Comparison of ENCODE assay signal across 19 cellular contexts in the genomic region with DNA sequence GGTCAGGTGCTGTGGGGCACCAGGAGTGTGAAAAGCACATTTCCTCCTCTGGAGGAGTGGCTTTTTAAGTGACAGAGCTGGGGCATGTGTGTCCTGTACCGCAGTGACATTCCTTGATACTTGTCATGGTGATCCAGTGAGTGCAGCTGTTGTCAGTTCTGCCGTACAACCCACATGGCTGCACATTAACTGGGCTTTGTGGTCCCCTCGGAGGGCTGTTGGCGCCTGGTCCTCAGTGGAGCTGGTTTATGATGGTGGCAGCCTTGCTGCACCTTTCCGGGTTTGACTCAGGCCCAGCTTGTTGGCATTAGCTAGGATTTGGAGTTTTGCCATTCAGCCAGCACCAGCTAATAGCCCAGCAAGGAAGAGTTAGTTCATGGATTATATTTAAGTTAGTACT. TPM values are rescaled to one million over a fixed set of nuclear protein-coding genes. Genes with fewer than 3 reads are reported as not detected.
DNase-seq lines count a peak whose midpoint lies in the region; ATAC-seq and TF ChIP-seq lines count a peak whose summit lies in the region.
"Had no signal": no experiment of that assay in that cellular context is flagged by ENCODE, and none has a peak within 500 bp of the region (broad histone marks: within the 10 kb centered on the region; RNA-seq: fewer than 3 reads in every experiment).

No MANE protein-coding gene starts in this region.

- H3K36me3 ChIP-seq in DND-41 (ENCODE audit: insufficient read depth, low read length) (peaks cover 3% of the 10 kb centered on the region; the same call in 1 of the 2 replicates), OCI-LY3 (replicated peaks; ENCODE audit: low read depth, low read length) (no peaks in the 10 kb centered on the region), colonic mucosa (no peaks in the 10 kb centered on the region), sigmoid colon (no peaks in the 10 kb centered on the region)

- no peak overlapping the region for H2AFZ ChIP-seq in DND-41 (ENCODE audit: low read depth, low read length)
- H2AFZ ChIP-seq in OCI-LY3 (ENCODE audit: low read depth, low read length) = no peak overlapping the region

- TF ChIP-seq POLR2A in sigmoid colon (IDR thresholded peaks at IDR 0.05) = no peak

- H3K9me3 ChIP-seq in DND-41 (ENCODE audit: insufficient read depth, low read length, severe bottlenecking) = no peaks in the 10 kb centered on the region
- no peaks in the 10 kb centered on the region for H3K9me3 ChIP-seq in OCI-LY3 (ENCODE audit: insufficient read depth, low read length)
- H3K9me3 ChIP-seq in colonic mucosa = no peaks in the 10 kb centered on the region
- no peaks in the 10 kb centered on the region for H3K9me3 ChIP-seq in sigmoid colon

- 24 to 70% methylated on average over 5 of the region's 5 CpGs for WGBS in sigmoid colon, 2 donors

- H3K9ac ChIP-seq in DND-41 (ENCODE audit: low read depth, low read length) (no peak overlapping the region), OCI-LY3 (ENCODE audit: low read length) (no peak overlapping the region), colonic mucosa (ENCODE audit: low read depth in 2 of 2, low read length in 2 of 2) (peak overlapping the region in 1 of 2 donors; percentile 55)

- H3K27me3 Mint-ChIP-seq in neural crest cell (ENCODE audit: low read depth) = no peaks in the 10 kb centered on the region
- H3K27me3 Mint-ChIP-seq in T-helper 2 cell treated with Interferon-gamma antibody and Interleukin-4, amounts not matched to agents 5 μg/mL and 100 μg/mL, for 36 hours (ENCODE audit: low read depth) = peaks cover 2% of the 10 kb centered on the region
- H3K27me3 Mint-ChIP-seq: effector memory CD8-positive, alpha-beta T cell had no signal

- TF ChIP-seq CTCF in DND-41 (IDR thresholded peaks at IDR 0.05; ENCODE audit: borderline replicate concordance, extremely low read depth, low read length, poor library complexity, severe bottlenecking) = no peak
- TF ChIP-seq CTCF in OCI-LY3 (IDR thresholded peaks at IDR 0.05; ENCODE audit: low read depth, low read length) = no peak
- no peak for TF ChIP-seq CTCF in colonic mucosa (IDR thresholded peaks at IDR 0.05)
- no peak for TF ChIP-seq CTCF in neural crest cell (conservative IDR thresholded peaks at IDR 0.05)
- TF ChIP-seq CTCF in sigmoid colon (IDR thresholded peaks at IDR 0.05) = no peak
- no peak for TF ChIP-seq CTCF in foreskin keratinocyte (conservative IDR thresholded peaks at IDR 0.05)

- H3K4me1 Mint-ChIP-seq in neural crest cell = peaks cover 59% of the 10 kb centered on the region
- peaks cover 3% of the 10 kb centered on the region for H3K4me1 Mint-ChIP-seq in T-helper 2 cell treated with Interferon-gamma antibody and Interleukin-4, amounts not matched to agents 5 μg/mL and 100 μg/mL, for 36 hours (ENCODE audit: low read depth)

- no peaks in the 10 kb centered on the region for H3K9me3 Mint-ChIP-seq in neural crest cell
- H3K9me3 Mint-ChIP-seq in T-helper 2 cell treated with Interferon-gamma antibody and Interleukin-4, amounts not matched to agents 5 μg/mL and 100 μg/mL, for 36 hours = no peaks in the 10 kb centered on the region
- H3K9me3 Mint-ChIP-seq: activated naive CD4-positive, alpha-beta T cell treated with anti-CD3 and anti-CD28 coated beads, Interleukin-2, amount 50 U/mL, for 72 hours; activated T-cell treated with anti-CD3 and anti-CD28 coated beads, Interleukin-2, amount 50 U/mL, for 4 hours; effector memory CD8-positive, alpha-beta T cell; H9; natural killer cell treated with Interleukin-12 subunit alpha and Interleukin-12 subunit beta and Interleukin-15 and Interleukin-18, amount 100 ng/mL, for 72 hours had no signal

- H3K4me2 ChIP-seq in DND-41 (ENCODE audit: insufficient read depth, low read length) (no peak overlapping the region), OCI-LY3 (ENCODE audit: low read length) (0 out of 2 replicates have a peak overlapping the region, but pooled peaks have one; percentile 63)

- H3K79me2 ChIP-seq in DND-41 (ENCODE audit: insufficient read depth, low read length) (peaks cover 37% of the 10 kb centered on the region), OCI-LY3 (ENCODE audit: low read length) (no peaks in the 10 kb centered on the region)

- DNase-seq in DND-41 (no peak), colonic mucosa (peak; percentile 68), neural crest cell (ENCODE audit: low read depth, low spot score) (no peak), sigmoid colon (no peak), HCEC 1CT (no peak), foreskin keratinocyte (no peak)
- DNase-seq in T-helper 2 cell treated with Interferon-gamma antibody and Interleukin-4, amounts not matched to agents 5 μg/mL and 100 μg/mL, for 36 hours (ENCODE audit: low spot score) = no peak
- DNase-seq: activated CD4-positive, alpha-beta T cell treated with anti-CD3 and anti-CD28 coated beads, Interleukin-2, amount 50 U/mL, for 4 hours; activated T-cell treated with anti-CD3 and anti-CD28 coated beads, Interleukin-2, amount 50 U/mL, for 4 hours; effector memory CD8-positive, alpha-beta T cell; GDM1; H9; NCI-H187; NCI-H510A; right cardiac atrium; stimulated activated CD4-positive, alpha-beta T cell treated with anti-CD3 and anti-CD28 coated beads, Interleukin-2, amount 100 ng/mL, for 24 hours had no signal

- peaks cover 58% of the 10 kb centered on the region for H3K4me1 ChIP-seq in DND-41 (ENCODE audit: insufficient read depth, low read length)
- peaks cover 29% of the 10 kb centered on the region for H3K4me1 ChIP-seq in OCI-LY3 (ENCODE audit: low read length)
- peaks cover 7% of the 10 kb centered on the region for H3K4me1 ChIP-seq in colonic mucosa
- peaks cover 0 to 8% (median 0%) of the 10 kb centered on the region in 4 donors for H3K4me1 ChIP-seq in sigmoid colon
- peaks cover 9% of the 10 kb centered on the region for H3K4me1 ChIP-seq in foreskin keratinocyte

- no peak for TF ChIP-seq EP300 in sigmoid colon (IDR thresholded peaks at IDR 0.05)

- H3K27ac ChIP-seq in DND-41 (ENCODE audit: low read length) (peak overlapping the region; percentile 51; the same call in 1 of the 2 replicates), OCI-LY3 (ENCODE audit: low read length) (no peak overlapping the region), colonic mucosa (peak overlapping the region; percentile 27), sigmoid colon (no peak overlapping the region), foreskin keratinocyte (no peak overlapping the region)

- H3K27me3 ChIP-seq in DND-41 (ENCODE audit: insufficient read depth, low read length, poor library complexity) = no peaks in the 10 kb centered on the region
- H3K27me3 ChIP-seq in OCI-LY3 (ENCODE audit: low read depth, low read length) = no peaks in the 10 kb centered on the region
- H3K27me3 ChIP-seq in colonic mucosa = no peaks in the 10 kb centered on the region
- no peaks in the 10 kb centered on the region for H3K27me3 ChIP-seq in sigmoid colon
- no peaks in the 10 kb centered on the region for H3K27me3 ChIP-seq in foreskin keratinocyte

- H3K4me3 ChIP-seq in DND-41 (ENCODE audit: low read depth in 1 of 2, low read length in 2 of 2) (no peak overlapping the region), OCI-LY3 (ENCODE audit: low read length) (no peak overlapping the region), colonic mucosa (no peak overlapping the region), sigmoid colon (no peak overlapping the region)

- intact Hi-C loops in colonic mucosa (cut with DNase I) = no loop called here
- intact Hi-C loops in sigmoid colon (cut with DNase I) = no loop called here

- no peaks in the 10 kb centered on the region for H3K36me3 Mint-ChIP-seq in neural crest cell (ENCODE audit: low read depth)
- H3K36me3 Mint-ChIP-seq in T-helper 2 cell treated with Interferon-gamma antibody and Interleukin-4, amounts not matched to agents 5 μg/mL and 100 μg/mL, for 36 hours (ENCODE audit: low read depth) = no peaks in the 10 kb centered on the region
- H3K36me3 Mint-ChIP-seq: activated naive CD4-positive, alpha-beta T cell treated with anti-CD3 and anti-CD28 coated beads, Interleukin-2, amount 50 U/mL, for 72 hours; natural killer cell treated with Interleukin-12 subunit alpha and Interleukin-12 subunit beta and Interleukin-15 and Interleukin-18, amount 100 ng/mL, for 72 hours had no signal

- H4K20me1 ChIP-seq in DND-41 (ENCODE audit: insufficient read depth, low read length) (no peaks in the 10 kb centered on the region), OCI-LY3 (ENCODE audit: insufficient read depth, low read length) (no peaks in the 10 kb centered on the region)

- H3K4me3 Mint-ChIP-seq in neural crest cell = peak overlapping the region; percentile 2
- H3K4me3 Mint-ChIP-seq in T-helper 2 cell treated with Interferon-gamma antibody and Interleukin-4, amounts not matched to agents 5 μg/mL and 100 μg/mL, for 36 hours = no peak overlapping the region
- H3K4me3 Mint-ChIP-seq: activated T-cell treated with anti-CD3 and anti-CD28 coated beads, Interleukin-2, amount 50 U/mL, for 4 hours; effector memory CD8-positive, alpha-beta T cell; H9 had no signal

- ATAC-seq in DND-41 (ENCODE audit: insufficient read depth, low read depth) (no peak), foreskin keratinocyte (no peak)
- ATAC-seq: activated naive CD4-positive, alpha-beta T cell treated with anti-CD3 and anti-CD28 coated beads, Interleukin-2, amount 50 U/mL, for 72 hours; activated T-cell treated with anti-CD3 and anti-CD28 coated beads, Interleukin-2, amount 50 U/mL, for 4 hours; effector memory CD8-positive, alpha-beta T cell; natural killer cell treated with Interleukin-12 subunit alpha and Interleukin-12 subunit beta and Interleukin-15 and Interleukin-18, amount 100 ng/mL, for 72 hours had no signal

- peak overlapping the region; percentile 44 for H3K27ac Mint-ChIP-seq in neural crest cell (ENCODE audit: unreplicated experiment)
- no peak overlapping the region for H3K27ac Mint-ChIP-seq in T-helper 2 cell treated with Interferon-gamma antibody and Interleukin-4, amounts not matched to agents 5 μg/mL and 100 μg/mL, for 36 hours
- H3K27ac Mint-ChIP-seq: effector memory CD8-positive, alpha-beta T cell had no signal

RNA-seq across cellular contexts. Expression of gene WDR25, which starts 23.8 kb away (rescaled TPM):
- total RNA-seq in colonic mucosa = 10 to 100 TPM in 1 of 2 donors, 1 to 10 TPM in 1; 5.8 to 12.4 TPM
- 7.6 and 9.8 TPM in 2 replicates for total RNA-seq in neural crest cell
- total RNA-seq in sigmoid colon = 10 to 100 TPM in 3 of 4 donors, 1 to 10 TPM in 1; 8.7 to 21.0 (median 11.5) TPM
- 1 to 10 TPM; 6.9 to 9.6 (median 7.3) TPM for polyA plus RNA-seq in sigmoid colon
- total RNA-seq in foreskin keratinocyte = 7.0 and 7.6 TPM in 2 replicates
- 6.2 and 6.4 TPM in 2 replicates for polyA plus RNA-seq in foreskin keratinocyte

Comparison
In these comparisons a context has a peak if more than half of its experiments do, and no peak if none do; other contexts are left out.
1. H3K27ac ChIP-seq: peak in DND-41 (single experiment) and colonic mucosa (single experiment); none in OCI-LY3 (single experiment), sigmoid colon (0 of 4) and foreskin keratinocyte (single experiment).